Comparison of ENCODE assay signal across 1 cellular context in the genomic region with DNA sequence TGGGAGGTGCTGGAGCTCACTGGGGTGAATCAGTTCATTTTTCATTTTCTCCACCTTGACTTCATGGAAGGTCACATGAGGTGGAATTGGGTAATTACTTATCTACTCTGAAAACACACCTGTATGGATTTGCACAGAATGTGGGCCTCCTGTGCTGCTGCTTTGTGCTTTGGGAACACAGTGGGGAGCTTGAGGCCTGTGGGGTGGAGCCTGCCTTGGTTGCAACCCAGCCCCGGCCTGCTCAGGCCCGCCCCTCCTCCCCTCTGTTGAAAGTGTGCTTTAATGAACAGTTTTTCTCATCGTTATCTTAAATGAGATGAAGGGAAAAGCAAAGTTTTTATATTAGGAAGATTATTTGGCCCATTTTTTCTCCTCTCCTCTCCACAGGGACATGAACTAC.
TF ChIP-seq lines count a peak whose summit lies in the region.

No MANE protein-coding gene starts in this region.

TF ChIP-seq in WTC11, 78 proteins besides CTCF, POLR2A, EP300 and RAD21 (continued from another document):
- no peak for TF ChIP-seq ZNF532 (CRISPR knock-in tag; IDR thresholded peaks at IDR 0.05; ENCODE audit: borderline replicate concordance)
- TF ChIP-seq RORB (CRISPR knock-in tag; IDR thresholded peaks at IDR 0.05): no peak
- TF ChIP-seq ZNF263 (CRISPR knock-in tag; IDR thresholded peaks at IDR 0.05; ENCODE audit: low read depth): no peak
- no peak for TF ChIP-seq ZNF232 (CRISPR knock-in tag; IDR thresholded peaks at IDR 0.05)
- no peak for TF ChIP-seq STAT6 (CRISPR knock-in tag; conservative IDR thresholded peaks at IDR 0.05; ENCODE audit: low read depth)
- no peak for TF ChIP-seq ELF4 (CRISPR knock-in tag; IDR thresholded peaks at IDR 0.05; ENCODE audit: low read depth)
- no peak for TF ChIP-seq TEAD4 (CRISPR knock-in tag; IDR thresholded peaks at IDR 0.05)
